14 cellular contexts compared by ENCODE assay signal in the genomic region with DNA sequence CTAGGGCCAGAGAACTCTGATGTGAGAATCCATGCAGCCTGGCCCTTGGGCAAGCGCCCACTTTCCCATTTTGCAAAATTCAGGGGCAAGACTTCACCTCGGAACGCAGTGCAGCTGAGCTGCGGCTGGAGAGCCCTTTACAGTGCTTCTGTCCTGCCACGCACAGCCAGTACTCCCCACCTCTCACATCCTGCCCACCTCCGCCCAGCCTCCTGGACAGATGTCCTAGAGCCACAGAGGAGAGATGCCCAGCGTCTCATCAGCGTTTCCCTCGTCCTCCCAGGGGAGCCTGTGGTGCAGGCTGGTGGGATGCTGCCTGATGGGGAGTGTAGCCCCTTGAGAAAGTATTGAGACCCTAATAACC. TPM values are rescaled to one million over a fixed set of nuclear protein-coding genes. Genes with fewer than 3 reads are reported as not detected.
A peak's percentile ranks its signal among the peaks of the same experiment; 100 is the strongest.
DNase-seq lines count a peak whose midpoint lies in the region; ATAC-seq and TF ChIP-seq lines count a peak whose summit lies in the region.
"Had no signal": no experiment of that assay in that cellular context is flagged by ENCODE, and none has a peak within 500 bp of the region (broad histone marks: within the 10 kb centered on the region; RNA-seq: fewer than 3 reads in every experiment).

No MANE protein-coding gene starts in this region.

- H3K9me3 ChIP-seq in CD8-positive, alpha-beta memory T cell (ENCODE audit: low read length): no peaks in the 10 kb centered on the region
- H3K9me3 ChIP-seq in mesenchymal stem cell (ENCODE audit: control insufficient read depth, low read length): no peaks in the 10 kb centered on the region
- H3K9me3 ChIP-seq in WERI-Rb-1 (ENCODE audit: severe bottlenecking): no peaks in the 10 kb centered on the region
- no peaks in the 10 kb centered on the region for H3K9me3 ChIP-seq in hepatocyte (ENCODE audit: low read depth)

- no peaks in the 10 kb centered on the region for H4K20me1 ChIP-seq in hepatocyte (ENCODE audit: insufficient read depth, poor library complexity, severe bottlenecking)

- no peak overlapping the region for H3K18ac ChIP-seq in mesenchymal stem cell (ENCODE audit: low read depth in 1 of 2, low read length in 2 of 2)

- no peak overlapping the region for H2AK5ac ChIP-seq in mesenchymal stem cell (ENCODE audit: low read length, severe bottlenecking)

- no peak for DNase-seq in CD8-positive, alpha-beta memory T cell
- no peak for DNase-seq in natural killer cell treated with Interleukin-12 subunit alpha and Interleukin-12 subunit beta and Interleukin-15 and Interleukin-18, amount 100 ng/mL, for 72 hours (ENCODE audit: low spot score)
- DNase-seq in DMS 273 treated with DMSO at 0.1 percent for 48 hours (lab: John Stamatoyannopoulos, UW) (no peak), mesenchymal stem cell (no peak), WERI-Rb-1 (no peak), hepatocyte (ENCODE audit: low spot score) (no peak)
- DNase-seq: GDM1, naive B cell, NCI-H1417, NCI-H524 treated with DMSO at 0.1 percent for 48 hours, RPMI8226 had no signal

- H3K9me3 Mint-ChIP-seq in CD8-positive, alpha-beta memory T cell: no peaks in the 10 kb centered on the region
- no peaks in the 10 kb centered on the region for H3K9me3 Mint-ChIP-seq in activated T-helper 17 cell treated with anti-CD3 and anti-CD28 coated beads, Interleukin-2, amount 50 U/mL, for 72 hours
- H3K9me3 Mint-ChIP-seq in natural killer cell treated with Interleukin-12 subunit alpha and Interleukin-12 subunit beta and Interleukin-15 and Interleukin-18, amount 100 ng/mL, for 72 hours: no peaks in the 10 kb centered on the region
- H3K9me3 Mint-ChIP-seq: naive B cell had no signal

- H2BK15ac ChIP-seq in mesenchymal stem cell (ENCODE audit: low read depth, poor library complexity, severe bottlenecking): no peak overlapping the region

- 97% methylated on average over 4 of the region's 9 CpGs for WGBS in mesenchymal stem cell
- WGBS in hepatocyte (ENCODE audit: low lambda C conversion rate, missing lambda C conversion rate): 79% methylated on average over 9 of the region's 9 CpGs

- H3K9me2 ChIP-seq in hepatocyte (replicated peaks; ENCODE audit: insufficient read depth): no peaks in the 10 kb centered on the region

- H3K4me2 ChIP-seq in mesenchymal stem cell (ENCODE audit: low read length, poor library complexity, severe bottlenecking) (no peak overlapping the region), hepatocyte (no peak overlapping the region)

- H2BK5ac ChIP-seq in mesenchymal stem cell (ENCODE audit: low read depth, low read length, poor library complexity, severe bottlenecking): no peak overlapping the region

- H3K36me3 ChIP-seq in CD8-positive, alpha-beta memory T cell (ENCODE audit: insufficient read depth, low read length): peaks cover 21% of the 10 kb centered on the region
- H3K36me3 ChIP-seq in mesenchymal stem cell (ENCODE audit: control insufficient read depth in 1 of 2, insufficient read depth in 2 of 2, low read depth in 1 of 2, low read length in 2 of 2): no peaks in the 10 kb centered on the region
- no peaks in the 10 kb centered on the region; the same call in 1 of the 2 replicates for H3K36me3 ChIP-seq in WERI-Rb-1
- no peaks in the 10 kb centered on the region for H3K36me3 ChIP-seq in hepatocyte (replicated peaks; ENCODE audit: insufficient read depth, low read depth)
- H3K36me3 ChIP-seq: cardiac muscle cell had no signal

- no peak overlapping the region for H4K8ac ChIP-seq in mesenchymal stem cell (ENCODE audit: low read length)

- no peaks in the 10 kb centered on the region for H3K79me1 ChIP-seq in mesenchymal stem cell (replicated peaks; ENCODE audit: low read length, poor library complexity, severe bottlenecking)

- peaks cover 0 to 4% of the 10 kb centered on the region in 2 donors for H3K27me3 Mint-ChIP-seq in CD8-positive, alpha-beta memory T cell
- H3K27me3 Mint-ChIP-seq in activated T-helper 17 cell treated with anti-CD3 and anti-CD28 coated beads, Interleukin-2, amount 50 U/mL, for 72 hours: no peaks in the 10 kb centered on the region
- no peaks in the 10 kb centered on the region for H3K27me3 Mint-ChIP-seq in natural killer cell treated with Interleukin-12 subunit alpha and Interleukin-12 subunit beta and Interleukin-15 and Interleukin-18, amount 100 ng/mL, for 72 hours
- H3K27me3 Mint-ChIP-seq: naive B cell had no signal

- H2AFZ ChIP-seq in mesenchymal stem cell (ENCODE audit: low read depth, low read length): no peak overlapping the region
- no peak overlapping the region for H2AFZ ChIP-seq in hepatocyte

- no peak overlapping the region for H2BK12ac ChIP-seq in mesenchymal stem cell (ENCODE audit: low read length in 2 of 2)

- no peak overlapping the region for H3K4ac ChIP-seq in mesenchymal stem cell (ENCODE audit: low read depth in 1 of 2, low read length in 2 of 2)

- no peak overlapping the region for H3K27ac ChIP-seq in CD8-positive, alpha-beta memory T cell (ENCODE audit: low read depth, low read length)
- H3K27ac ChIP-seq in mesenchymal stem cell (ENCODE audit: low read length, poor library complexity, severe bottlenecking) (no peak overlapping the region), WERI-Rb-1 (no peak overlapping the region), hepatocyte (no peak overlapping the region)
- H3K27ac ChIP-seq: cardiac muscle cell had no signal

- peak overlapping the region in 6 of 8 donors; percentile 44 to 90 (median 82) for H3K27ac Mint-ChIP-seq in CD8-positive, alpha-beta memory T cell
- peak overlapping the region; percentile 97 for H3K27ac Mint-ChIP-seq in activated T-helper 17 cell treated with anti-CD3 and anti-CD28 coated beads, Interleukin-2, amount 50 U/mL, for 72 hours
- H3K27ac Mint-ChIP-seq in natural killer cell treated with Interleukin-12 subunit alpha and Interleukin-12 subunit beta and Interleukin-15 and Interleukin-18, amount 100 ng/mL, for 72 hours: peak overlapping the region; percentile 67 to 84

- H3K4me1 ChIP-seq in CD8-positive, alpha-beta memory T cell (ENCODE audit: insufficient read depth, low read length): peaks cover 38% of the 10 kb centered on the region
- H3K4me1 ChIP-seq in mesenchymal stem cell (ENCODE audit: control insufficient read depth, insufficient read depth, low read depth, low read length) (no peaks in the 10 kb centered on the region), hepatocyte (ENCODE audit: insufficient read depth) (peaks cover 8% of the 10 kb centered on the region)

- no peak overlapping the region for H4K91ac ChIP-seq in mesenchymal stem cell (ENCODE audit: low read length)

- H3K9ac ChIP-seq in mesenchymal stem cell (ENCODE audit: low read length): no peak overlapping the region

- no peak overlapping the region for H2BK120ac ChIP-seq in mesenchymal stem cell (ENCODE audit: low read depth, low read length)

- H3K4me1 Mint-ChIP-seq in CD8-positive, alpha-beta memory T cell: peaks cover 47 to 80% (median 54%) of the 10 kb centered on the region in 3 donors
- peaks cover 30% of the 10 kb centered on the region for H3K4me1 Mint-ChIP-seq in activated T-helper 17 cell treated with anti-CD3 and anti-CD28 coated beads, Interleukin-2, amount 50 U/mL, for 72 hours
- peaks cover 48 to 56% of the 10 kb centered on the region in 2 donors for H3K4me1 Mint-ChIP-seq in natural killer cell treated with Interleukin-12 subunit alpha and Interleukin-12 subunit beta and Interleukin-15 and Interleukin-18, amount 100 ng/mL, for 72 hours (ENCODE audit: low read depth in 2 of 2)

- H3K14ac ChIP-seq in mesenchymal stem cell (ENCODE audit: low read length in 2 of 2): no peak overlapping the region

- peak; percentile 48 for TF ChIP-seq POLR2A in GM15510 (IDR thresholded peaks at IDR 0.05; ENCODE audit: borderline replicate concordance, extremely low read depth, insufficient read length)

- no peak overlapping the region for H3K23ac ChIP-seq in mesenchymal stem cell (ENCODE audit: low read length in 2 of 2)

- TF ChIP-seq CTCF in WERI-Rb-1 (IDR thresholded peaks at IDR 0.05; ENCODE audit: low read depth, low read length): no peak
- no peak for TF ChIP-seq CTCF in hepatocyte (IDR thresholded peaks at IDR 0.05; ENCODE audit: poor library complexity)

- H3K4me3 Mint-ChIP-seq in CD8-positive, alpha-beta memory T cell: peak overlapping the region in 3 of 7 donors; percentile 0 to 56 (median 47)
- peak overlapping the region; percentile 63 for H3K4me3 Mint-ChIP-seq in activated T-helper 17 cell treated with anti-CD3 and anti-CD28 coated beads, Interleukin-2, amount 50 U/mL, for 72 hours
- H3K4me3 Mint-ChIP-seq in natural killer cell treated with Interleukin-12 subunit alpha and Interleukin-12 subunit beta and Interleukin-15 and Interleukin-18, amount 100 ng/mL, for 72 hours: no peak overlapping the region
- H3K4me3 Mint-ChIP-seq: naive B cell had no signal

- no peaks in the 10 kb centered on the region for H3K27me3 ChIP-seq in CD8-positive, alpha-beta memory T cell (ENCODE audit: insufficient read depth, low read length, poor library complexity, severe bottlenecking)
- peaks cover 67 to 82% of the 10 kb centered on the region in 2 experiments for H3K27me3 ChIP-seq in mesenchymal stem cell (ENCODE audit: control insufficient read depth in 1 of 2, insufficient read depth in 1 of 2, low read length in 2 of 2)
- H3K27me3 ChIP-seq in WERI-Rb-1 (ENCODE audit: insufficient read depth, low read depth, severe bottlenecking): no peaks in the 10 kb centered on the region
- no peaks in the 10 kb centered on the region for H3K27me3 ChIP-seq in hepatocyte
- H3K27me3 ChIP-seq: cardiac muscle cell had no signal

- no peak for ATAC-seq in activated T-helper 17 cell treated with anti-CD3 and anti-CD28 coated beads, Interleukin-2, amount 50 U/mL, for 72 hours (replicated peaks)
- ATAC-seq in natural killer cell treated with Interleukin-12 subunit alpha and Interleukin-12 subunit beta and Interleukin-15 and Interleukin-18, amount 100 ng/mL, for 72 hours: no peak

- POLR2A ChIA-PET in CD8-positive, alpha-beta memory T cell (lab: Charles Lee): interaction anchor here (0.6 to 4.2 kb wide), 7 partner anchors 11 to 134 kb away, joined by 3 to 36 read pairs (median 3); a partner anchor contains a TSS

- CTCF ChIA-PET in CD8-positive, alpha-beta memory T cell (lab: Charles Lee): interaction anchor here (0.7 to 2.0 kb wide), 2 partner anchors 48 to 53 kb away, joined by 4 to 8 read pairs; no protein-coding TSS in a partner anchor

- no peak overlapping the region for H3K4me3 ChIP-seq in CD8-positive, alpha-beta memory T cell (ENCODE audit: low read length)
- no peak overlapping the region for H3K4me3 ChIP-seq in mesenchymal stem cell (ENCODE audit: insufficient read depth in 1 of 2, low read depth in 1 of 2, low read length in 2 of 2)
- H3K4me3 ChIP-seq in WERI-Rb-1 (ENCODE audit: low read depth, low read length): no peak overlapping the region
- no peak overlapping the region for H3K4me3 ChIP-seq in hepatocyte
- H3K4me3 ChIP-seq: cardiac muscle cell had no signal

- H3K36me3 Mint-ChIP-seq in CD8-positive, alpha-beta memory T cell: peaks cover 0 to 59% (median 4%) of the 10 kb centered on the region in 3 donors
- H3K36me3 Mint-ChIP-seq in activated T-helper 17 cell treated with anti-CD3 and anti-CD28 coated beads, Interleukin-2, amount 50 U/mL, for 72 hours (ENCODE audit: low read depth): peaks cover 76% of the 10 kb centered on the region
- no peaks in the 10 kb centered on the region for H3K36me3 Mint-ChIP-seq in natural killer cell treated with Interleukin-12 subunit alpha and Interleukin-12 subunit beta and Interleukin-15 and Interleukin-18, amount 100 ng/mL, for 72 hours
- H3K36me3 Mint-ChIP-seq: naive B cell had no signal

- no peaks in the 10 kb centered on the region for H3K79me2 ChIP-seq in hepatocyte

RNA-seq across cellular contexts. Expression of a gene that starts 29.6 kb away (rescaled TPM):
- 100 to 1,000 TPM; 218 to 241 TPM for total RNA-seq in CD8-positive, alpha-beta memory T cell
- 107 TPM for polyA plus RNA-seq in CD8-positive, alpha-beta memory T cell
- 100 to 1,000 TPM; 116 to 145 TPM for total RNA-seq in activated T-helper 17 cell treated with anti-CD3 and anti-CD28 coated beads, Interleukin-2, amount 50 U/mL, for 72 hours
- 100 to 1,000 TPM; 177 to 186 TPM for total RNA-seq in natural killer cell treated with Interleukin-12 subunit alpha and Interleukin-12 subunit beta and Interleukin-15 and Interleukin-18, amount 100 ng/mL, for 72 hours
- 0.25 TPM for polyA plus RNA-seq in mesenchymal stem cell (2013, experiment 1 of 2)
- polyA plus RNA-seq in mesenchymal stem cell (2013, experiment 2 of 2): 0.33 TPM
- 0.13 and 0.28 TPM in 2 replicates for total RNA-seq in hepatocyte
- 0.16 and 0.67 TPM in 2 replicates for polyA plus RNA-seq in hepatocyte
- total RNA-seq: cardiac muscle cell had no signal
- polyA plus RNA-seq: cardiac muscle cell had no signal

Comparison
In these comparisons a context has a peak if more than half of its experiments do, and no peak if none do; other contexts are left out.
1. RNA of a gene that starts 29.6 kb away (total RNA-seq): 218 to 241 TPM in CD8-positive, alpha-beta memory T cell, 177 to 186 TPM in natural killer cell treated with Interleukin-12 subunit alpha and Interleukin-12 subunit beta and Interleukin-15 and Interleukin-18, amount 100 ng/mL, for 72 hours and 116 to 145 TPM in activated T-helper 17 cell treated with anti-CD3 and anti-CD28 coated beads, Interleukin-2, amount 50 U/mL, for 72 hours; 0.13 to 0.28 TPM in hepatocyte; every median in the first group is over 10 times any median in the second.
2. Peak in every context shown above with its lines, with median percentiles within 50 percentile points of each other: H3K27ac Mint-ChIP-seq.